ENCODE assay signal across 2 cellular contexts in the genomic region with DNA sequence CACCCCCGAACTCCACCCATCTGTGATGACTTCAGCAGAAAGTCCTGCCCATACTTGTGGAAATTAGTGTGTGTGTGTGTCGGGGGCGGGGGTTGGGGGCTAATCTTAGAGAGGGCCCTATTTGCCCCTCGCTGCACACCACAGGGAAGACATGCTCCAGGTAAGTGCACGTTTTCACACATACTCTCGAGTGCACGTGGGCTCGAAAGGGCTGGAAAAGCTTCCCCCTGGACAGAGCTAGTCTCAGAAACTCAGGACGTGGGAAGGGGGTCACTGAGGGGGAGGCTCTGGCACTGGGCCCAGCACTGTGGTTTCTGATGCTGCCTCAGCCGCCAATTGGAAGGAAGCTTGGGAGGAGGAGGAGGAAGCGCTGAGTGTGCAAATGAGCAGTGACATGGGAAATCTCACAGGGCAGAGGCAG.
TF ChIP-seq lines count a peak whose summit lies in the region.

No MANE protein-coding gene starts in this region.

TF ChIP-seq in IMR-90, 13 proteins besides CTCF, POLR2A, EP300 and RAD21:
- TF ChIP-seq MAFK (IDR thresholded peaks at IDR 0.05; ENCODE audit: low read depth, low read length) = peak; percentile 55
- TF ChIP-seq, protein P1, sequence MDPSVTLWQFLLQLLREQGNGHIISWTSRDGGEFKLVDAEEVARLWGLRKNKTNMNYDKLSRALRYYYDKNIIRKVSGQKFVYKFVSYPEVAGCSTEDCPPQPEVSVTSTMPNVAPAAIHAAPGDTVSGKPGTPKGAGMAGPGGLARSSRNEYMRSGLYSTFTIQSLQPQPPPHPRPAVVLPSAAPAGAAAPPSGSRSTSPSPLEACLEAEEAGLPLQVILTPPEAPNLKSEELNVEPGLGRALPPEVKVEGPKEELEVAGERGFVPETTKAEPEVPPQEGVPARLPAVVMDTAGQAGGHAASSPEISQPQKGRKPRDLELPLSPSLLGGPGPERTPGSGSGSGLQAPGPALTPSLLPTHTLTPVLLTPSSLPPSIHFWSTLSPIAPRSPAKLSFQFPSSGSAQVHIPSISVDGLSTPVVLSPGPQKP (IDR thresholded peaks at IDR 0.05; ENCODE audit: borderline replicate concordance, low read depth, low read length) = no peak

TF ChIP-seq in K562, 482 proteins besides CTCF, POLR2A, EP300 and RAD21 (continues in another document):
- TF ChIP-seq MAFK (IDR thresholded peaks at IDR 0.05; ENCODE audit: low read length) = peak; percentile 72; the same call in 1 of the 2 replicates
- no peak for TF ChIP-seq BCOR (IDR thresholded peaks at IDR 0.05)
- TF ChIP-seq HMG20A (CRISPR knock-in tag; conservative IDR thresholded peaks at IDR 0.05) = no peak
- TF ChIP-seq ARID1B (IDR thresholded peaks at IDR 0.05) = peak; percentile 20; the same call in 1 of the 2 replicates
- peak; percentile 92 for TF ChIP-seq NFIC (IDR thresholded peaks at IDR 0.05)
- no peak for TF ChIP-seq FOSL1 (tag; conservative IDR thresholded peaks at IDR 0.05)
- TF ChIP-seq CXXC5 (CRISPR knock-in tag; IDR thresholded peaks at IDR 0.05) = 0 out of 2 replicates have a peak, but pooled peaks have one; percentile 12
- peak; percentile 93 for TF ChIP-seq C11orf30 (IDR thresholded peaks at IDR 0.05; ENCODE audit: low read depth)
- peak; percentile 87 for TF ChIP-seq MAFG (tag; conservative IDR thresholded peaks at IDR 0.05)
- TF ChIP-seq GATAD2B (IDR thresholded peaks at IDR 0.05; ENCODE audit: borderline replicate concordance) = 0 out of 2 replicates have a peak, but pooled peaks have one; percentile 14
- TF ChIP-seq ZBTB7A (IDR thresholded peaks at IDR 0.05; ENCODE audit: borderline replicate concordance, control insufficient read depth, low read depth, low read length) = peak; percentile 37; the same call in 1 of the 2 replicates
- TF ChIP-seq, protein P2, sequence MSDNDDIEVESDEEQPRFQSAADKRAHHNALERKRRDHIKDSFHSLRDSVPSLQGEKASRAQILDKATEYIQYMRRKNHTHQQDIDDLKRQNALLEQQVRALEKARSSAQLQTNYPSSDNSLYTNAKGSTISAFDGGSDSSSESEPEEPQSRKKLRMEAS (CRISPR knock-in tag; IDR thresholded peaks at IDR 0.05) = peak; percentile 57
- TF ChIP-seq, protein P3, sequence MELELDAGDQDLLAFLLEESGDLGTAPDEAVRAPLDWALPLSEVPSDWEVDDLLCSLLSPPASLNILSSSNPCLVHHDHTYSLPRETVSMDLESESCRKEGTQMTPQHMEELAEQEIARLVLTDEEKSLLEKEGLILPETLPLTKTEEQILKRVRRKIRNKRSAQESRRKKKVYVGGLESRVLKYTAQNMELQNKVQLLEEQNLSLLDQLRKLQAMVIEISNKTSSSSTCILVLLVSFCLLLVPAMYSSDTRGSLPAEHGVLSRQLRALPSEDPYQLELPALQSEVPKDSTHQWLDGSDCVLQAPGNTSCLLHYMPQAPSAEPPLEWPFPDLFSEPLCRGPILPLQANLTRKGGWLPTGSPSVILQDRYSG (tag; conservative IDR thresholded peaks at IDR 0.05; ENCODE audit: low read depth) = peak; percentile 30; the same call in 1 of the 2 replicates
- 0 out of 2 replicates have a peak, but pooled peaks have one; percentile 12 for TF ChIP-seq RBFOX2 (IDR thresholded peaks at IDR 0.05; ENCODE audit: low read depth, low read length)
- TF ChIP-seq L3MBTL2 (IDR thresholded peaks at IDR 0.05) = peak; percentile 83
- TF ChIP-seq DPF2 (IDR thresholded peaks at IDR 0.05) = 0 out of 2 replicates have a peak, but pooled peaks have one; percentile 25
- no peak for TF ChIP-seq TAF9B (IDR thresholded peaks at IDR 0.05; ENCODE audit: partially characterized antibody)
- TF ChIP-seq, protein P4, sequence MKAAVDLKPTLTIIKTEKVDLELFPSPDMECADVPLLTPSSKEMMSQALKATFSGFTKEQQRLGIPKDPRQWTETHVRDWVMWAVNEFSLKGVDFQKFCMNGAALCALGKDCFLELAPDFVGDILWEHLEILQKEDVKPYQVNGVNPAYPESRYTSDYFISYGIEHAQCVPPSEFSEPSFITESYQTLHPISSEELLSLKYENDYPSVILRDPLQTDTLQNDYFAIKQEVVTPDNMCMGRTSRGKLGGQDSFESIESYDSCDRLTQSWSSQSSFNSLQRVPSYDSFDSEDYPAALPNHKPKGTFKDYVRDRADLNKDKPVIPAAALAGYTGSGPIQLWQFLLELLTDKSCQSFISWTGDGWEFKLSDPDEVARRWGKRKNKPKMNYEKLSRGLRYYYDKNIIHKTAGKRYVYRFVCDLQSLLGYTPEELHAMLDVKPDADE (conservative IDR thresholded peaks at IDR 0.05; ENCODE audit: control insufficient read depth, low read depth, low read length) = no peak
- peak; percentile 46; the same call in 1 of the 2 replicates for TF ChIP-seq MAFF (IDR thresholded peaks at IDR 0.05; ENCODE audit: low read length)
- TF ChIP-seq, protein P5, sequence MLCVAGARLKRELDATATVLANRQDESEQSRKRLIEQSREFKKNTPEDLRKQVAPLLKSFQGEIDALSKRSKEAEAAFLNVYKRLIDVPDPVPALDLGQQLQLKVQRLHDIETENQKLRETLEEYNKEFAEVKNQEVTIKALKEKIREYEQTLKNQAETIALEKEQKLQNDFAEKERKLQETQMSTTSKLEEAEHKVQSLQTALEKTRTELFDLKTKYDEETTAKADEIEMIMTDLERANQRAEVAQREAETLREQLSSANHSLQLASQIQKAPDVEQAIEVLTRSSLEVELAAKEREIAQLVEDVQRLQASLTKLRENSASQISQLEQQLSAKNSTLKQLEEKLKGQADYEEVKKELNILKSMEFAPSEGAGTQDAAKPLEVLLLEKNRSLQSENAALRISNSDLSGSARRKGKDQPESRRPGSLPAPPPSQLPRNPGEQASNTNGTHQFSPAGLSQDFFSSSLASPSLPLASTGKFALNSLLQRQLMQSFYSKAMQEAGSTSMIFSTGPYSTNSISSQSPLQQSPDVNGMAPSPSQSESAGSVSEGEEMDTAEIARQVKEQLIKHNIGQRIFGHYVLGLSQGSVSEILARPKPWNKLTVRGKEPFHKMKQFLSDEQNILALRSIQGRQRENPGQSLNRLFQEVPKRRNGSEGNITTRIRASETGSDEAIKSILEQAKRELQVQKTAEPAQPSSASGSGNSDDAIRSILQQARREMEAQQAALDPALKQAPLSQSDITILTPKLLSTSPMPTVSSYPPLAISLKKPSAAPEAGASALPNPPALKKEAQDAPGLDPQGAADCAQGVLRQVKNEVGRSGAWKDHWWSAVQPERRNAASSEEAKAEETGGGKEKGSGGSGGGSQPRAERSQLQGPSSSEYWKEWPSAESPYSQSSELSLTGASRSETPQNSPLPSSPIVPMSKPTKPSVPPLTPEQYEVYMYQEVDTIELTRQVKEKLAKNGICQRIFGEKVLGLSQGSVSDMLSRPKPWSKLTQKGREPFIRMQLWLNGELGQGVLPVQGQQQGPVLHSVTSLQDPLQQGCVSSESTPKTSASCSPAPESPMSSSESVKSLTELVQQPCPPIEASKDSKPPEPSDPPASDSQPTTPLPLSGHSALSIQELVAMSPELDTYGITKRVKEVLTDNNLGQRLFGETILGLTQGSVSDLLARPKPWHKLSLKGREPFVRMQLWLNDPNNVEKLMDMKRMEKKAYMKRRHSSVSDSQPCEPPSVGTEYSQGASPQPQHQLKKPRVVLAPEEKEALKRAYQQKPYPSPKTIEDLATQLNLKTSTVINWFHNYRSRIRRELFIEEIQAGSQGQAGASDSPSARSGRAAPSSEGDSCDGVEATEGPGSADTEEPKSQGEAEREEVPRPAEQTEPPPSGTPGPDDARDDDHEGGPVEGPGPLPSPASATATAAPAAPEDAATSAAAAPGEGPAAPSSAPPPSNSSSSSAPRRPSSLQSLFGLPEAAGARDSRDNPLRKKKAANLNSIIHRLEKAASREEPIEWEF (CRISPR knock-in tag; IDR thresholded peaks at IDR 0.05) = no peak
- TF ChIP-seq ZNF217 (CRISPR knock-in tag; IDR thresholded peaks at IDR 0.05) = no peak
- TF ChIP-seq EGR1 (conservative IDR thresholded peaks at IDR 0.05) = peak; percentile 78
- TF ChIP-seq NFE2 (IDR thresholded peaks at IDR 0.05; ENCODE audit: low read depth) = peak; percentile 28; the same call in 1 of the 2 replicates
- peak; percentile 94 for TF ChIP-seq ZNF316 (IDR thresholded peaks at IDR 0.05)
- TF ChIP-seq, protein P6, sequence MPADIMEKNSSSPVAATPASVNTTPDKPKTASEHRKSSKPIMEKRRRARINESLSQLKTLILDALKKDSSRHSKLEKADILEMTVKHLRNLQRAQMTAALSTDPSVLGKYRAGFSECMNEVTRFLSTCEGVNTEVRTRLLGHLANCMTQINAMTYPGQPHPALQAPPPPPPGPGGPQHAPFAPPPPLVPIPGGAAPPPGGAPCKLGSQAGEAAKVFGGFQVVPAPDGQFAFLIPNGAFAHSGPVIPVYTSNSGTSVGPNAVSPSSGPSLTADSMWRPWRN (IDR thresholded peaks at IDR 0.05; ENCODE audit: low read depth) = no peak
- TF ChIP-seq SIRT6 (IDR thresholded peaks at IDR 0.05; ENCODE audit: low read depth, low read length) = no peak
- TF ChIP-seq, protein P7, sequence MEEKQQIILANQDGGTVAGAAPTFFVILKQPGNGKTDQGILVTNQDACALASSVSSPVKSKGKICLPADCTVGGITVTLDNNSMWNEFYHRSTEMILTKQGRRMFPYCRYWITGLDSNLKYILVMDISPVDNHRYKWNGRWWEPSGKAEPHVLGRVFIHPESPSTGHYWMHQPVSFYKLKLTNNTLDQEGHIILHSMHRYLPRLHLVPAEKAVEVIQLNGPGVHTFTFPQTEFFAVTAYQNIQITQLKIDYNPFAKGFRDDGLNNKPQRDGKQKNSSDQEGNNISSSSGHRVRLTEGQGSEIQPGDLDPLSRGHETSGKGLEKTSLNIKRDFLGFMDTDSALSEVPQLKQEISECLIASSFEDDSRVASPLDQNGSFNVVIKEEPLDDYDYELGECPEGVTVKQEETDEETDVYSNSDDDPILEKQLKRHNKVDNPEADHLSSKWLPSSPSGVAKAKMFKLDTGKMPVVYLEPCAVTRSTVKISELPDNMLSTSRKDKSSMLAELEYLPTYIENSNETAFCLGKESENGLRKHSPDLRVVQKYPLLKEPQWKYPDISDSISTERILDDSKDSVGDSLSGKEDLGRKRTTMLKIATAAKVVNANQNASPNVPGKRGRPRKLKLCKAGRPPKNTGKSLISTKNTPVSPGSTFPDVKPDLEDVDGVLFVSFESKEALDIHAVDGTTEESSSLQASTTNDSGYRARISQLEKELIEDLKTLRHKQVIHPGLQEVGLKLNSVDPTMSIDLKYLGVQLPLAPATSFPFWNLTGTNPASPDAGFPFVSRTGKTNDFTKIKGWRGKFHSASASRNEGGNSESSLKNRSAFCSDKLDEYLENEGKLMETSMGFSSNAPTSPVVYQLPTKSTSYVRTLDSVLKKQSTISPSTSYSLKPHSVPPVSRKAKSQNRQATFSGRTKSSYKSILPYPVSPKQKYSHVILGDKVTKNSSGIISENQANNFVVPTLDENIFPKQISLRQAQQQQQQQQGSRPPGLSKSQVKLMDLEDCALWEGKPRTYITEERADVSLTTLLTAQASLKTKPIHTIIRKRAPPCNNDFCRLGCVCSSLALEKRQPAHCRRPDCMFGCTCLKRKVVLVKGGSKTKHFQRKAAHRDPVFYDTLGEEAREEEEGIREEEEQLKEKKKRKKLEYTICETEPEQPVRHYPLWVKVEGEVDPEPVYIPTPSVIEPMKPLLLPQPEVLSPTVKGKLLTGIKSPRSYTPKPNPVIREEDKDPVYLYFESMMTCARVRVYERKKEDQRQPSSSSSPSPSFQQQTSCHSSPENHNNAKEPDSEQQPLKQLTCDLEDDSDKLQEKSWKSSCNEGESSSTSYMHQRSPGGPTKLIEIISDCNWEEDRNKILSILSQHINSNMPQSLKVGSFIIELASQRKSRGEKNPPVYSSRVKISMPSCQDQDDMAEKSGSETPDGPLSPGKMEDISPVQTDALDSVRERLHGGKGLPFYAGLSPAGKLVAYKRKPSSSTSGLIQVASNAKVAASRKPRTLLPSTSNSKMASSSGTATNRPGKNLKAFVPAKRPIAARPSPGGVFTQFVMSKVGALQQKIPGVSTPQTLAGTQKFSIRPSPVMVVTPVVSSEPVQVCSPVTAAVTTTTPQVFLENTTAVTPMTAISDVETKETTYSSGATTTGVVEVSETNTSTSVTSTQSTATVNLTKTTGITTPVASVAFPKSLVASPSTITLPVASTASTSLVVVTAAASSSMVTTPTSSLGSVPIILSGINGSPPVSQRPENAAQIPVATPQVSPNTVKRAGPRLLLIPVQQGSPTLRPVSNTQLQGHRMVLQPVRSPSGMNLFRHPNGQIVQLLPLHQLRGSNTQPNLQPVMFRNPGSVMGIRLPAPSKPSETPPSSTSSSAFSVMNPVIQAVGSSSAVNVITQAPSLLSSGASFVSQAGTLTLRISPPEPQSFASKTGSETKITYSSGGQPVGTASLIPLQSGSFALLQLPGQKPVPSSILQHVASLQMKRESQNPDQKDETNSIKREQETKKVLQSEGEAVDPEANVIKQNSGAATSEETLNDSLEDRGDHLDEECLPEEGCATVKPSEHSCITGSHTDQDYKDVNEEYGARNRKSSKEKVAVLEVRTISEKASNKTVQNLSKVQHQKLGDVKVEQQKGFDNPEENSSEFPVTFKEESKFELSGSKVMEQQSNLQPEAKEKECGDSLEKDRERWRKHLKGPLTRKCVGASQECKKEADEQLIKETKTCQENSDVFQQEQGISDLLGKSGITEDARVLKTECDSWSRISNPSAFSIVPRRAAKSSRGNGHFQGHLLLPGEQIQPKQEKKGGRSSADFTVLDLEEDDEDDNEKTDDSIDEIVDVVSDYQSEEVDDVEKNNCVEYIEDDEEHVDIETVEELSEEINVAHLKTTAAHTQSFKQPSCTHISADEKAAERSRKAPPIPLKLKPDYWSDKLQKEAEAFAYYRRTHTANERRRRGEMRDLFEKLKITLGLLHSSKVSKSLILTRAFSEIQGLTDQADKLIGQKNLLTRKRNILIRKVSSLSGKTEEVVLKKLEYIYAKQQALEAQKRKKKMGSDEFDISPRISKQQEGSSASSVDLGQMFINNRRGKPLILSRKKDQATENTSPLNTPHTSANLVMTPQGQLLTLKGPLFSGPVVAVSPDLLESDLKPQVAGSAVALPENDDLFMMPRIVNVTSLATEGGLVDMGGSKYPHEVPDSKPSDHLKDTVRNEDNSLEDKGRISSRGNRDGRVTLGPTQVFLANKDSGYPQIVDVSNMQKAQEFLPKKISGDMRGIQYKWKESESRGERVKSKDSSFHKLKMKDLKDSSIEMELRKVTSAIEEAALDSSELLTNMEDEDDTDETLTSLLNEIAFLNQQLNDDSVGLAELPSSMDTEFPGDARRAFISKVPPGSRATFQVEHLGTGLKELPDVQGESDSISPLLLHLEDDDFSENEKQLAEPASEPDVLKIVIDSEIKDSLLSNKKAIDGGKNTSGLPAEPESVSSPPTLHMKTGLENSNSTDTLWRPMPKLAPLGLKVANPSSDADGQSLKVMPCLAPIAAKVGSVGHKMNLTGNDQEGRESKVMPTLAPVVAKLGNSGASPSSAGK (IDR thresholded peaks at IDR 0.05) = peak; percentile 83
- TF ChIP-seq, protein P8, sequence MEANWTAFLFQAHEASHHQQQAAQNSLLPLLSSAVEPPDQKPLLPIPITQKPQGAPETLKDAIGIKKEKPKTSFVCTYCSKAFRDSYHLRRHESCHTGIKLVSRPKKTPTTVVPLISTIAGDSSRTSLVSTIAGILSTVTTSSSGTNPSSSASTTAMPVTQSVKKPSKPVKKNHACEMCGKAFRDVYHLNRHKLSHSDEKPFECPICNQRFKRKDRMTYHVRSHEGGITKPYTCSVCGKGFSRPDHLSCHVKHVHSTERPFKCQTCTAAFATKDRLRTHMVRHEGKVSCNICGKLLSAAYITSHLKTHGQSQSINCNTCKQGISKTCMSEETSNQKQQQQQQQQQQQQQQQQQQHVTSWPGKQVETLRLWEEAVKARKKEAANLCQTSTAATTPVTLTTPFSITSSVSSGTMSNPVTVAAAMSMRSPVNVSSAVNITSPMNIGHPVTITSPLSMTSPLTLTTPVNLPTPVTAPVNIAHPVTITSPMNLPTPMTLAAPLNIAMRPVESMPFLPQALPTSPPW (CRISPR knock-in tag; IDR thresholded peaks at IDR 0.05) = peak; percentile 47
- no peak for TF ChIP-seq SRSF9 (IDR thresholded peaks at IDR 0.05; ENCODE audit: borderline replicate concordance, low read depth, low read length)
